25 cellular contexts compared by ENCODE assay signal in the genomic region with DNA sequence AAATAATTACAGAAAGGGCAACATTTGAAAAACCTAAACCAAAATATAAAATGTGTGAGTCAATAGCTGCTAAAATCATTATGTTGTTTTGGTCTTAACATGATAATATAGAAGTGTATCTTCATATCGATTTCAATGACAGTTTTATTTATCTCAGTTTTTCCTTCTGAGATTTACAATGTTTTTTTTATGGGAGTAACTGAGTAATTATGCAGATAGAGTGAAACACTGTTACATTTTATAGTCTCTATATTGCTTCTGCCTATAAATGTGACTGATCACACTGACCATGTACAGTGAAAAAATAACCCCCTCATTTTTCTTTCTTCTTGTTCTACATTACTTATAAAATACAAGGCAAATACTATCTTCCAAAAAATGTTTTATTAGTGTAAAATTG.
"Had no signal": no experiment of that assay in that cellular context is flagged by ENCODE, and none has a peak within 500 bp of the region (broad histone marks: within the 10 kb centered on the region; RNA-seq: fewer than 3 reads in every experiment).

No MANE protein-coding gene starts in this region.

- H3K27ac ChIP-seq: coronary artery, esophagus squamous epithelium, heart right ventricle, lower lobe of right lung, prostate gland, right atrium auricular region, sigmoid colon, testis, tibial artery had no signal

- FAIRE-seq: endometrium, islet of Langerhans had no signal

- H3K9me3 ChIP-seq: esophagus squamous epithelium, heart right ventricle, lower lobe of right lung, prostate gland, right atrium auricular region, sigmoid colon, testis, tibial artery had no signal

- H3K9me3 Mint-ChIP-seq: nephron; neural progenitor cell; stimulated activated memory B cell treated with anti-CD40 and anti-IgM and Interleukin-4, amounts not matched to agents 10 μg/mL and 1 μg/mL and 100 μg/mL, for 72 hours; type B pancreatic cell had no signal

- DNase-seq: effector memory CD8-positive, alpha-beta T cell; erythroblast; esophagus squamous epithelium; foreskin melanocyte; glutamatergic neuron; heart right ventricle; hippocampal formation; left ventricle myocardium superior; lower lobe of right lung; sigmoid colon; stimulated activated CD4-positive, alpha-beta T cell treated with anti-CD3 and anti-CD28 coated beads, Interleukin-2, amount 100 ng/mL, for 24 hours; stimulated activated CD4-positive, alpha-beta T cell treated with anti-CD3 and anti-CD28 coated beads, Interleukin-4, amount 100 ng/mL, for 4 hours; stimulated activated naive CD8-positive, alpha-beta T cell treated with anti-CD3 and anti-CD28 coated beads, Interleukin-15, Interleukin-2, amounts not matched to agents 100 U/mL and 50 U/mL, for 24 hours; substantia nigra; testis; tibial artery had no signal

- H3K4me3 Mint-ChIP-seq: nephron; neural progenitor cell; stimulated activated memory B cell treated with anti-CD40 and anti-IgM and Interleukin-4, amounts not matched to agents 10 μg/mL and 1 μg/mL and 100 μg/mL, for 72 hours; type B pancreatic cell had no signal

- H3K27me3 Mint-ChIP-seq: effector memory CD8-positive, alpha-beta T cell; stimulated activated memory B cell treated with anti-CD40 and anti-IgM and Interleukin-4, amounts not matched to agents 10 μg/mL and 1 μg/mL and 100 μg/mL, for 72 hours; type B pancreatic cell had no signal

- H3K27ac Mint-ChIP-seq: nephron; stimulated activated memory B cell treated with anti-CD40 and anti-IgM and Interleukin-4, amounts not matched to agents 10 μg/mL and 1 μg/mL and 100 μg/mL, for 72 hours; type B pancreatic cell had no signal

- H3K36me3 Mint-ChIP-seq: stimulated activated memory B cell treated with anti-CD40 and anti-IgM and Interleukin-4, amounts not matched to agents 10 μg/mL and 1 μg/mL and 100 μg/mL, for 72 hours had no signal

- ATAC-seq: heart right ventricle; left ventricle myocardium superior; stimulated activated memory B cell treated with anti-CD40 and anti-IgM and Interleukin-4, amounts not matched to agents 10 μg/mL and 1 μg/mL and 100 μg/mL, for 72 hours; stimulated activated naive CD8-positive, alpha-beta T cell treated with anti-CD3 and anti-CD28 coated beads, Interleukin-15, Interleukin-2, amounts not matched to agents 100 U/mL and 50 U/mL, for 24 hours had no signal

- H3K36me3 ChIP-seq: esophagus squamous epithelium, prostate gland, sigmoid colon had no signal
